In genomic region chr10:123744226-123744536, GRCh38 we compare ENCODE assay signal across 30 cellular contexts.
"Had no signal": no experiment of that assay in that cellular context is flagged by ENCODE, and none has a peak within 500 bp of the region (broad histone marks: within the 10 kb centered on the region; RNA-seq: fewer than 3 reads in every experiment).

No MANE protein-coding gene starts in this region.

- H3K4me3 ChIP-seq: adrenal gland, body of pancreas, breast epithelium, MG63, Peyer's patch, SJSA1 had no signal

- H3K4me1 ChIP-seq: adrenal gland, body of pancreas, breast epithelium, Peyer's patch, SJSA1 had no signal

- H3K36me3 ChIP-seq: adrenal gland, breast epithelium, MG63, Peyer's patch, SJSA1 had no signal

- H3K27me3 ChIP-seq: adrenal gland, body of pancreas, breast epithelium, MG63, Peyer's patch, SJSA1 had no signal

- H3K4me2 ChIP-seq: SK-N-SH had no signal

- H3K9me3 ChIP-seq: adrenal gland, body of pancreas, breast epithelium, MG63, Peyer's patch, SJSA1, SK-N-SH had no signal

- DNase-seq: activated CD4-positive, alpha-beta T cell treated with anti-CD3 and anti-CD28 coated beads for 36 hours; activated CD4-positive, alpha-beta T cell treated with anti-CD3 and anti-CD28 coated beads, Interleukin-2, amount 10 ng/mL, durations not matched to agents 7 days and 5 days; activated CD4-positive, alpha-beta T cell treated with anti-CD3 and anti-CD28 coated beads, Interleukin-2, amount 50 U/mL, for 48 hours; activated CD8-positive, alpha-beta T cell treated with anti-CD3 and anti-CD28 coated beads, Interleukin-2, amount 10 ng/mL, durations not matched to agents 7 days and 5 days; activated gamma-delta T cell treated with Interleukin-2 at 50 U/mL for 16 hours; activated naive CD4-positive, alpha-beta T cell treated with anti-CD3 and anti-CD28 coated beads for 36 hours; activated T-cell treated with anti-CD3 and anti-CD28 coated beads, Interleukin-2, amount 50 U/mL, for 24 hours; Kasumi-1; KG1; MG63; NCI-H1048; NCI-H1105 treated with DMSO at 0.1 percent for 48 hours; NCI-H1436 treated with DMSO at 0.1 percent for 48 hours; NCI-H1694 treated with DMSO at 0.1 percent for 48 hours; NCI-H2029; NCI-H345; NCI-H524 treated with DMSO at 0.1 percent for 48 hours; NK-92 treated with Interleukin-12 subunit alpha and Interleukin-12 subunit beta, amount 100 ng/mL, for 24 hours; RPMI8226; SHP77 treated with DMSO at 0.1 percent for 48 hours had no signal

- H3K27ac ChIP-seq: adrenal gland, body of pancreas, breast epithelium, Peyer's patch, SJSA1 had no signal

- H3K9ac ChIP-seq: SK-N-SH had no signal

- ATAC-seq: activated CD4-positive, alpha-beta T cell treated with anti-CD3 and anti-CD28 coated beads for 36 hours; activated CD4-positive, CD25-positive, alpha-beta regulatory T cell treated with anti-CD3 and anti-CD28 coated beads, Interleukin-2, amount 50 U/mL, for 24 hours; activated CD8-positive, alpha-beta T cell treated with anti-CD3 and anti-CD28 coated beads, Interleukin-2, amount 10 ng/mL, durations not matched to agents 7 days and 5 days; activated naive CD4-positive, alpha-beta T cell treated with anti-CD3 and anti-CD28 coated beads, Interleukin-2, amount 50 U/mL, for 72 hours; body of pancreas; PC-3; WTC11 had no signal
